ENCODE assay signal across 17 cellular contexts in the genomic region with DNA sequence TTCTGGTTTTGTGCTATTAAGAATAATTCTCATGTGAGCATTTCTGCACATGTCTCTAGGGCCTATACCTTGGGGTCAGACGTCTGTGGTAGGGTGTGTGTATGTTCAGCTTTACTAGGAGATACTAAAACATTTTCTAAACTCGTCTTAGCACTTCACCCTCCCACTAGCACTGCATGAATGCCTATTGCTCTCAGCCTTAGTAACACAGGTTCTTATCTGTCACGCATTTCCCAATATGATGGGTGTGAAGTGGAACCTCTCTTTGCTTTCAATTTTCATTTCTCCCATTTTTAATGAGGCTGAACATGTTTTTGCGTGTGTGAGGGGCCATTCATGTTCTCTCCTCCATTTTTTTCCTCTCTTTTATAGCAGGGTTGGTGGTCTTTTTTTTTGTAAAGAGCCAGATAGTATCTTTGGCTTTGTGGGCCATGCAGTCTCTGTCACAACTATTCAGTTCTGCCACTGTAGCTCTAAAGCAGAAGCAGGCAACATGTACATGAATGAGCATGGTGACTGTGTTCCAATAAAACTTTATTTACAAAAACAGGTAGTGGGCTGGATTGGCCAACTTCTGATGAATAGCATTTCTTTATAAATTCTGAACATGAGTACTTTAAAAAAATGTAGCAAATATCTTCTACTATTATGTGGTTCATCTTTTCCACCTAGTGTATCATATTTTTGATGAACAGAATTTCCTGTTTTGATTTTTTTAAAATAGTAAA.
DNase-seq lines count a peak whose midpoint lies in the region; ATAC-seq, FAIRE-seq and TF ChIP-seq lines count a peak whose summit lies in the region.
"Had no signal": no experiment of that assay in that cellular context is flagged by ENCODE, and none has a peak within 500 bp of the region (broad histone marks: within the 10 kb centered on the region; RNA-seq: fewer than 3 reads in every experiment).

No MANE protein-coding gene starts in this region.

- DNase-seq in activated T-cell treated with anti-CD3 and anti-CD28 coated beads, Interleukin-2, amount 50 U/mL, for 72 hours, result no peak
- no peak for DNase-seq in activated T-cell treated with anti-CD3 and anti-CD28 coated beads, Interleukin-2, amount 50 U/mL, for 48 hours
- DNase-seq in DMS79 (lab: John Stamatoyannopoulos, UW) (peak; percentile 5), GM12878 (ENCODE audit: low read depth, low spot score) (no peak), nephron progenitor cell (no peak), D341Med (ENCODE audit: low spot score) (no peak), vagina (ENCODE audit: extremely low spot score in 2 of 2) (no peak)
- DNase-seq: BE2C; CD4-positive, alpha-beta memory T cell; COR-L47; HCEC 1CT; HFFc6 had no signal

- no peaks in the 10 kb centered on the region for H3K27me3 Mint-ChIP-seq in activated T-cell treated with anti-CD3 and anti-CD28 coated beads, Interleukin-2, amount 50 U/mL, for 72 hours (ENCODE audit: low read depth)
- peaks cover 3% of the 10 kb centered on the region for H3K27me3 Mint-ChIP-seq in nephron progenitor cell (ENCODE audit: low read depth, poor library complexity)
- H3K27me3 Mint-ChIP-seq: CD4-positive, alpha-beta memory T cell had no signal

- intact Hi-C loops in GM12878 (cut with micrococcal nuclease; ENCODE audit: unreplicated experiment), result no loop called here
- intact Hi-C loops in vagina (cut with DNase I), result no loop called here

- SMC1A ChIA-PET in GM12878 (lab: Charles Lee; ENCODE audit: uncharacterized antibody, unreplicated experiment), result interaction anchor here (1.2 kb wide), 1 partner anchor 17 kb away, joined by 3 read pairs; no protein-coding TSS in a partner anchor

- no peaks in the 10 kb centered on the region for H3K9me3 ChIP-seq in GM12878 (replicated peaks; ENCODE audit: control insufficient read depth, insufficient read depth, low read length)
- H3K9me3 ChIP-seq in vagina, result no peaks in the 10 kb centered on the region
- H3K9me3 ChIP-seq: BE2C had no signal

- no peaks in the 10 kb centered on the region for H4K20me1 ChIP-seq in GM12878 (ENCODE audit: control insufficient read depth, insufficient read depth)

- no peak overlapping the region for H3K4me3 Mint-ChIP-seq in activated T-cell treated with anti-CD3 and anti-CD28 coated beads, Interleukin-2, amount 50 U/mL, for 72 hours
- H3K4me3 Mint-ChIP-seq in nephron progenitor cell, result no peak overlapping the region
- H3K4me3 Mint-ChIP-seq: CD4-positive, alpha-beta memory T cell; HFFc6 had no signal

- POLR2A ChIA-PET in GM12878 (lab: Charles Lee), result interaction anchor here (0.5 kb wide), 1 partner anchor 48 kb away, joined by 3 read pairs; no protein-coding TSS in a partner anchor

- WGBS in GM12878 (ENCODE audit: insufficient coverage, insufficient replicate concordance, low lambda C conversion rate, missing lambda C conversion rate), result 34% methylated on average over 4 of the region's 4 CpGs

- no peak overlapping the region for H3K4me3 ChIP-seq in GM12878
- no peak overlapping the region for H3K4me3 ChIP-seq in vagina

- no peak overlapping the region for H3K27ac ChIP-seq in GM12878 (ENCODE audit: control insufficient read depth, insufficient read depth)
- no peak overlapping the region for H3K27ac ChIP-seq in vagina
- H3K27ac ChIP-seq: C4-2B, HL-60 had no signal

- no TSS peak for BruUV-seq in GM12878 (replicated peaks; lab: Mats Ljungman, UMichigan)

- H3K36me3 ChIP-seq in GM12878 (ENCODE audit: control insufficient read depth in 2 of 2, insufficient read depth in 2 of 2, low read length in 1 of 2) (peaks cover 0 to 1% of the 10 kb centered on the region in 2 experiments; a peak in 1 of 4 replicates), vagina (peaks cover 0 to 13% of the 10 kb centered on the region in 2 donors)
- H3K36me3 ChIP-seq: BE2C had no signal

- TF ChIP-seq CTCF in GM12878 (IDR thresholded peaks at IDR 0.05 in 2 of 3, conservative IDR thresholded peaks at IDR 0.05 in 1 of 3; ENCODE audit: control insufficient read depth in 2 of 3, extremely low read depth in 1 of 3, insufficient read depth in 1 of 3, low read depth in 3 of 3, low read length in 3 of 3) (no peak), nephron progenitor cell (IDR thresholded peaks at IDR 0.05) (no peak), vagina (IDR thresholded peaks at IDR 0.05) (no peak)

- no peak for FAIRE-seq in GM12878 (lab: Jason Lieb, UNC)
- FAIRE-seq: A204.1, GM12892 had no signal

- no peak overlapping the region for H3K4me2 ChIP-seq in GM12878 (ENCODE audit: control insufficient read depth, insufficient read depth)

- CTCF ChIA-PET in GM12878 (lab: Yijun Ruan, JAX), result no interaction called here

- no peaks in the 10 kb centered on the region for H3K4me1 ChIP-seq in GM12878 (ENCODE audit: control insufficient read depth, insufficient read depth, low read length)
- no peaks in the 10 kb centered on the region for H3K4me1 ChIP-seq in vagina
- H3K4me1 ChIP-seq: BE2C had no signal

- no peaks in the 10 kb centered on the region for H3K79me2 ChIP-seq in GM12878 (ENCODE audit: control insufficient read depth, insufficient read depth, low read length)

- no peak for TF ChIP-seq EP300 in GM12878 (IDR thresholded peaks at IDR 0.05; ENCODE audit: borderline replicate concordance in 1 of 2, control insufficient read depth in 1 of 2, low read depth in 2 of 2, low read length in 2 of 2)

- H2AFZ ChIP-seq in GM12878 (ENCODE audit: control insufficient read depth, low read depth, low read length), result no peak overlapping the region

- no peak overlapping the region for H3K9ac ChIP-seq in GM12878 (ENCODE audit: control insufficient read depth, insufficient read depth, low read length)

- no peaks in the 10 kb centered on the region for H3K4me1 Mint-ChIP-seq in activated T-cell treated with anti-CD3 and anti-CD28 coated beads, Interleukin-2, amount 50 U/mL, for 72 hours (ENCODE audit: low read depth)
- H3K4me1 Mint-ChIP-seq in nephron progenitor cell, result no peaks in the 10 kb centered on the region

- TF ChIP-seq POLR2A in GM12878 (IDR thresholded peaks at IDR 0.05; ENCODE audit: low read depth, low read length) (no peak), vagina (IDR thresholded peaks at IDR 0.05) (no peak)

- in situ Hi-C loops in GM12878 (cut with MboI), result no loop called here

- RAD21 ChIA-PET in GM12878 (lab: Charles Lee; ENCODE audit: unreplicated experiment), result no interaction called here

- no peaks in the 10 kb centered on the region for H3K9me3 Mint-ChIP-seq in activated T-cell treated with anti-CD3 and anti-CD28 coated beads, Interleukin-2, amount 50 U/mL, for 72 hours
- no peaks in the 10 kb centered on the region for H3K9me3 Mint-ChIP-seq in nephron progenitor cell
- H3K9me3 Mint-ChIP-seq: HFFc6 had no signal

- TF ChIP-seq RAD21 in GM12878 (IDR thresholded peaks at IDR 0.05; ENCODE audit: insufficient read depth, low read depth, low read length), result no peak

- ATAC-seq in activated T-cell treated with anti-CD3 and anti-CD28 coated beads, Interleukin-2, amount 50 U/mL, for 72 hours (replicated peaks in 1 of 2), result no peak
- no peak for ATAC-seq in GM12878
- ATAC-seq in HG03108 (IDR thresholded peaks at IDR 0.05; ENCODE audit: unreplicated experiment), result no peak

- H3K27ac Mint-ChIP-seq in activated T-cell treated with anti-CD3 and anti-CD28 coated beads, Interleukin-2, amount 50 U/mL, for 72 hours, result peak overlapping the region; percentile 81
- peak overlapping the region; percentile 78 for H3K27ac Mint-ChIP-seq in nephron progenitor cell
- H3K27ac Mint-ChIP-seq: HFFc6 had no signal

- peaks cover 0 to 1% of the 10 kb centered on the region in 2 donors for H3K36me3 Mint-ChIP-seq in activated T-cell treated with anti-CD3 and anti-CD28 coated beads, Interleukin-2, amount 50 U/mL, for 72 hours (ENCODE audit: insufficient read depth in 2 of 2)
- H3K36me3 Mint-ChIP-seq in nephron progenitor cell (ENCODE audit: low read depth), result no peaks in the 10 kb centered on the region

- H3K27me3 ChIP-seq in GM12878 (replicated peaks in 1 of 2; ENCODE audit: control insufficient read depth in 2 of 2, insufficient read depth in 2 of 2, low read length in 1 of 2), result no peaks in the 10 kb centered on the region
- no peaks in the 10 kb centered on the region for H3K27me3 ChIP-seq in vagina
- H3K27me3 ChIP-seq: BE2C had no signal

TF ChIP-seq in GM12878, 131 proteins besides CTCF, POLR2A, EP300 and RAD21 (continues in another document):
- no peak for TF ChIP-seq REST (IDR thresholded peaks at IDR 0.05; ENCODE audit: low read depth, low read length)
